In the genomic region with DNA sequence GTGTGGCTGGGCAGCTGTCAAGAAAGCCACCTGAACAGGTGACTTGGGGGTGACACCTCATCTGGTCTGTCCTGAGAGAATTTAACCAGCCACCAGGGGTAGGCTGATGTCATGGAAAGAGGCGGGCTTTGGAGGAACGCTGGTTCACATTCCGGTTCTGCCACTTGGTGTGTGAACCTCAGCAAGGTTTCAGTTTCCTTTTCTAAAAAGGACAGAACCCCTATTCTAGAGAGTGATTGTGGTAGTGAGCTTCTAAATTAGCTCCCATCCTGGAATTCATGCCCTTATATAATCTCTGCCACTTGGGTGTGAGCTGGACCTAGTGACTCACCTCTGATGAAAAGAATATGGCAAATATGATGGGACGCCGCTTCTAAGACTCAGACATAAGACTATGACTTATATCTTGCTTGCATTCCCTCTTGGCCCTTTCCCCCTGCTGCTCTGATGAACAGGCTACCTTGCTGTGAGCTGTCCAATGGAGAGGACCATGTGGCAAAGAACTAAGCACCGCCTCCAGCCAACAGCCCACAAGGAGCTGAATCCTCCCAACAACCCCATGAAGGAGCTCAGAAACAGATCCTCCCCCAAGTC, we compare ENCODE assay signal across 9 cellular contexts.
DNase-seq lines count a peak whose midpoint lies in the region; ATAC-seq and TF ChIP-seq lines count a peak whose summit lies in the region.
"Had no signal": no experiment of that assay in that cellular context is flagged by ENCODE, and none has a peak within 500 bp of the region (broad histone marks: within the 10 kb centered on the region; RNA-seq: fewer than 3 reads in every experiment).

No MANE protein-coding gene starts in this region.

- no peak for TF ChIP-seq EP300 in transverse colon (IDR thresholded peaks at IDR 0.05; ENCODE audit: low read depth)

- no peaks in the 10 kb centered on the region for H3K4me1 ChIP-seq in foreskin keratinocyte
- no peaks in the 10 kb centered on the region for H3K4me1 ChIP-seq in transverse colon

- TF ChIP-seq POLR2A in transverse colon (IDR thresholded peaks at IDR 0.05) (no peak), lower leg skin (IDR thresholded peaks at IDR 0.05) (no peak)

- H3K4me1 Mint-ChIP-seq in CD14-positive monocyte, result no peaks in the 10 kb centered on the region

- TF ChIP-seq CTCF in foreskin keratinocyte (conservative IDR thresholded peaks at IDR 0.05) (no peak), transverse colon (IDR thresholded peaks at IDR 0.05) (no peak), CD14-positive monocyte (IDR thresholded peaks at IDR 0.05) (no peak), lower leg skin (IDR thresholded peaks at IDR 0.05) (no peak)

- ATAC-seq in GM19025 (IDR thresholded peaks at IDR 0.05; ENCODE audit: low read depth, unreplicated experiment), result peak; percentile 89
- ATAC-seq in HG02943 (IDR thresholded peaks at IDR 0.05; ENCODE audit: low read depth, unreplicated experiment), result peak; percentile 72
- ATAC-seq in activated CD4-positive, CD25-positive, alpha-beta regulatory T cell treated with anti-CD3 and anti-CD28 coated beads, Interleukin-2, amount 50 U/mL, for 24 hours, result peak; percentile 78 to 80
- ATAC-seq in foreskin keratinocyte, result peak; percentile 80
- ATAC-seq: Panc1 had no signal

- no peaks in the 10 kb centered on the region for H3K36me3 Mint-ChIP-seq in CD14-positive monocyte

- peak overlapping the region in 2 of 7 donors; percentile 7 to 62 for H3K27ac Mint-ChIP-seq in CD14-positive monocyte

- H3K27me3 ChIP-seq in foreskin keratinocyte, result peaks cover 26% of the 10 kb centered on the region
- peaks cover 34% of the 10 kb centered on the region for H3K27me3 ChIP-seq in transverse colon

- no peaks in the 10 kb centered on the region for H3K9me3 Mint-ChIP-seq in CD14-positive monocyte

- H3K9me3 ChIP-seq in transverse colon, result no peaks in the 10 kb centered on the region

- H3K27me3 Mint-ChIP-seq in CD14-positive monocyte (ENCODE audit: low read depth in 3 of 3), result peaks cover 6 to 19% (median 18%) of the 10 kb centered on the region in 3 donors

- in situ Hi-C loops in transverse colon (cut with MboI; ENCODE audit: low pct_ligation_motif_present in 1 of 4, low pct_unique_long_range_greater_than_20kb in 1 of 4, low sequenced_read_pairs in 3 of 4), result no loop called here

- H3K4me3 ChIP-seq in transverse colon (no peak overlapping the region), lower leg skin (ENCODE audit: low read depth, poor library complexity, severe bottlenecking) (no peak overlapping the region)

- H3K4me3 Mint-ChIP-seq in CD14-positive monocyte, result peak overlapping the region in 1 of 2 donors; percentile 49

- H3K36me3 ChIP-seq in transverse colon, result no peaks in the 10 kb centered on the region

- DNase-seq in foreskin keratinocyte, result peak; percentile 9 to 22
- DNase-seq in transverse colon, result peak; percentile 56
- DNase-seq in CD14-positive monocyte (ENCODE audit: low spot score), result no peak
- DNase-seq in lower leg skin (ENCODE audit: low spot score in 2 of 2), result no peak
- DNase-seq in dedifferentiated amniotic fluid mesenchymal stem cell (ENCODE audit: extremely low spot score), result no peak

- 57% methylated on average over 6 of the region's 6 CpGs; no CpG with 5 or more reads in 1 of the 2 donors for WGBS in transverse colon (ENCODE audit: low coverage in 1 of 2), 2 donors
- 43 to 48% methylated on average over 6 of the region's 6 CpGs for WGBS in lower leg skin, 2 donors

- no peak overlapping the region for H3K27ac ChIP-seq in foreskin keratinocyte
- H3K27ac ChIP-seq in transverse colon, result no peak overlapping the region

- intact Hi-C loops in transverse colon (cut with DNase I; ENCODE audit: low total_unique reads) (no loop called here), CD14-positive monocyte (cut with micrococcal nuclease) (no loop called here), lower leg skin (cut with DNase I; ENCODE audit: low total_unique reads) (no loop called here)

Comparison
In these comparisons a context has a peak if more than half of its experiments do, and no peak if none do; other contexts are left out.
1. DNase-seq: peak in foreskin keratinocyte (2 of 2) and transverse colon (single experiment); none in CD14-positive monocyte (single experiment), lower leg skin (0 of 2) and dedifferentiated amniotic fluid mesenchymal stem cell (single experiment).
2. Peak in every context shown above with its lines, with median percentiles within 50 percentile points of each other: ATAC-seq.